In the genomic region with DNA sequence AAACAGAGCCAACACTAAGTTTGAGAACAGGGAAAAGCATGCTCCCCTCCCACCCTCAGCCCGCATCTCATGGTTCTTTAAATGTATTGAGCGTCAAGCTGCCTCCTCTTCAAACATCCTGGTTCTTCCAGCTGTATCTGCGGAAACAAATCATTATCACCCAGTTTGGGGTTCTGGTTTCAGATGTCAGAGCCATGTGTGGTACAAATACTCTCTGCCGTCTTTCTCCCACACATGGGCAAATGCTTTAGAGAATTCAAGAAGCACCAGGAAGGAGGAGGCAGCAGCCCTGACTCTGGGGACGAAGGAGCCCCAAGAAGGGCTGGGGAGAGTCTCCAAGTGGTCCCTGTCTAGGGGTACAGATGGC, we compare ENCODE assay signal across 17 cellular contexts. TPM values are rescaled to one million over a fixed set of nuclear protein-coding genes. Genes with fewer than 3 reads are reported as not detected.
DNase-seq lines count a peak whose midpoint lies in the region; ATAC-seq and TF ChIP-seq lines count a peak whose summit lies in the region.
"Had no signal": no experiment of that assay in that cellular context is flagged by ENCODE, and none has a peak within 500 bp of the region (broad histone marks: within the 10 kb centered on the region; RNA-seq: fewer than 3 reads in every experiment).

No MANE protein-coding gene starts in this region.

- H3K4me3 Mint-ChIP-seq in CD4-positive, alpha-beta T cell: no peak overlapping the region
- no peak overlapping the region for H3K4me3 Mint-ChIP-seq in activated CD4-positive, alpha-beta memory T cell treated with anti-CD3 and anti-CD28 coated beads, Interleukin-2, amount 10 ng/mL, durations not matched to agents 7 days and 5 days
- H3K4me3 Mint-ChIP-seq: activated naive CD4-positive, alpha-beta T cell treated with anti-CD3 and anti-CD28 coated beads for 36 hours; activated T-cell treated with anti-CD3 and anti-CD28 coated beads, Interleukin-2, amount 50 U/mL, for 24 hours; CD4-positive, CD25-positive, alpha-beta regulatory T cell; stimulated activated naive B cell treated with anti-CD40 and anti-IgM and Interleukin-4, amounts not matched to agents 10 μg/mL and 1 μg/mL and 100 μg/mL, for 72 hours had no signal

- no peak for TF ChIP-seq CTCF in CD4-positive, alpha-beta T cell (IDR thresholded peaks at IDR 0.05)
- TF ChIP-seq CTCF in osteoblast (IDR thresholded peaks at IDR 0.05; ENCODE audit: extremely low read depth, low read depth, low read length): no peak

- no peaks in the 10 kb centered on the region for H3K4me1 Mint-ChIP-seq in CD4-positive, alpha-beta T cell (ENCODE audit: low read depth)
- peaks cover 17% of the 10 kb centered on the region for H3K4me1 Mint-ChIP-seq in activated CD4-positive, alpha-beta memory T cell treated with anti-CD3 and anti-CD28 coated beads, Interleukin-2, amount 10 ng/mL, durations not matched to agents 7 days and 5 days

- H3K9me3 Mint-ChIP-seq in CD4-positive, alpha-beta T cell: no peaks in the 10 kb centered on the region
- no peaks in the 10 kb centered on the region for H3K9me3 Mint-ChIP-seq in activated CD4-positive, alpha-beta memory T cell treated with anti-CD3 and anti-CD28 coated beads, Interleukin-2, amount 10 ng/mL, durations not matched to agents 7 days and 5 days
- H3K9me3 Mint-ChIP-seq: activated naive CD4-positive, alpha-beta T cell treated with anti-CD3 and anti-CD28 coated beads for 36 hours; activated T-cell treated with anti-CD3 and anti-CD28 coated beads, Interleukin-2, amount 50 U/mL, for 24 hours; CD4-positive, CD25-positive, alpha-beta regulatory T cell; stimulated activated naive B cell treated with anti-CD40 and anti-IgM and Interleukin-4, amounts not matched to agents 10 μg/mL and 1 μg/mL and 100 μg/mL, for 72 hours had no signal

- peak overlapping the region; percentile 66 for H2AK5ac ChIP-seq in trophoblast cell (ENCODE audit: low read length)

- peak overlapping the region; percentile 68 for H3K4ac ChIP-seq in trophoblast cell (ENCODE audit: low read depth, low read length)

- peak overlapping the region; percentile 63 for H3K18ac ChIP-seq in trophoblast cell (ENCODE audit: low read length)

- no peak overlapping the region for H3K27ac Mint-ChIP-seq in CD4-positive, alpha-beta T cell
- H3K27ac Mint-ChIP-seq in activated CD4-positive, alpha-beta memory T cell treated with anti-CD3 and anti-CD28 coated beads, Interleukin-2, amount 10 ng/mL, durations not matched to agents 7 days and 5 days: no peak overlapping the region
- H3K27ac Mint-ChIP-seq: activated naive CD4-positive, alpha-beta T cell treated with anti-CD3 and anti-CD28 coated beads for 36 hours; activated T-cell treated with anti-CD3 and anti-CD28 coated beads, Interleukin-2, amount 50 U/mL, for 24 hours; CD4-positive, CD25-positive, alpha-beta regulatory T cell; stimulated activated naive B cell treated with anti-CD40 and anti-IgM and Interleukin-4, amounts not matched to agents 10 μg/mL and 1 μg/mL and 100 μg/mL, for 72 hours had no signal

- H3K4me1 ChIP-seq in right cardiac atrium (ENCODE audit: control insufficient read depth, insufficient read depth, low read length): peaks cover 43% of the 10 kb centered on the region
- peaks cover 36% of the 10 kb centered on the region for H3K4me1 ChIP-seq in iPS-20b (ENCODE audit: insufficient read depth, low read length)
- H3K4me1 ChIP-seq in trophoblast cell (ENCODE audit: control insufficient read depth in 1 of 2, insufficient read depth in 2 of 2, low read length in 2 of 2): peaks cover 44 to 52% of the 10 kb centered on the region in 2 experiments
- peaks cover 25% of the 10 kb centered on the region for H3K4me1 ChIP-seq in osteoblast (ENCODE audit: insufficient read depth, low read length)

- H3K36me3 ChIP-seq in iPS-20b (ENCODE audit: insufficient read depth, low read depth, low read length): no peaks in the 10 kb centered on the region; the same call in 1 of the 2 replicates
- peaks cover 19 to 26% of the 10 kb centered on the region in 2 experiments for H3K36me3 ChIP-seq in trophoblast cell (ENCODE audit: control insufficient read depth in 1 of 2, insufficient read depth in 2 of 2, low read length in 2 of 2)
- H3K36me3 ChIP-seq in osteoblast (ENCODE audit: insufficient read depth, low read length): peaks cover 14% of the 10 kb centered on the region
- H3K36me3 ChIP-seq: colonic mucosa had no signal

- ATAC-seq in right cardiac atrium (no peak), left ventricle myocardium superior (no peak), HG03108 (IDR thresholded peaks at IDR 0.05; ENCODE audit: unreplicated experiment) (no peak)
- no peak for ATAC-seq in CD4-positive, alpha-beta T cell (ENCODE audit: poor library complexity)
- ATAC-seq: stimulated activated naive B cell treated with anti-CD40 and anti-IgM and Interleukin-4, amounts not matched to agents 10 μg/mL and 1 μg/mL and 100 μg/mL, for 72 hours had no signal

- no peaks in the 10 kb centered on the region for H3K27me3 Mint-ChIP-seq in CD4-positive, alpha-beta T cell
- H3K27me3 Mint-ChIP-seq in activated CD4-positive, alpha-beta memory T cell treated with anti-CD3 and anti-CD28 coated beads, Interleukin-2, amount 10 ng/mL, durations not matched to agents 7 days and 5 days: no peaks in the 10 kb centered on the region
- H3K27me3 Mint-ChIP-seq: activated T-cell treated with anti-CD3 and anti-CD28 coated beads, Interleukin-2, amount 50 U/mL, for 24 hours; stimulated activated naive B cell treated with anti-CD40 and anti-IgM and Interleukin-4, amounts not matched to agents 10 μg/mL and 1 μg/mL and 100 μg/mL, for 72 hours had no signal

- no peak overlapping the region for H3K4me3 ChIP-seq in right cardiac atrium (ENCODE audit: low read length)
- H3K4me3 ChIP-seq in iPS-20b (ENCODE audit: low read length): no peak overlapping the region
- no peak overlapping the region for H3K4me3 ChIP-seq in trophoblast cell (ENCODE audit: low read depth, low read length)
- no peak overlapping the region for H3K4me3 ChIP-seq in osteoblast (ENCODE audit: insufficient read depth, low read length)
- H3K4me3 ChIP-seq: colonic mucosa, thyroid gland had no signal

- H3K4me2 ChIP-seq in trophoblast cell (ENCODE audit: low read length) (peak overlapping the region; percentile 30), osteoblast (ENCODE audit: insufficient read depth, low read length) (no peak overlapping the region)

- DNase-seq in right cardiac atrium: no peak
- no peak for DNase-seq in left ventricle myocardium superior
- DNase-seq in trophoblast cell: peak in 1 of 2 donors; percentile 55
- DNase-seq in CD4-positive, alpha-beta T cell: no peak
- no peak for DNase-seq in osteoblast (ENCODE audit: insufficient read length, low spot score, missing footprints)
- DNase-seq in activated CD4-positive, alpha-beta memory T cell treated with anti-CD3 and anti-CD28 coated beads, Interleukin-2, amount 10 ng/mL, durations not matched to agents 7 days and 5 days: no peak
- DNase-seq: activated CD4-positive, alpha-beta T cell treated with anti-CD3 and anti-CD28 coated beads, Interleukin-2, amount 50 U/mL, for 4 hours; activated naive CD4-positive, alpha-beta T cell treated with anti-CD3 and anti-CD28 coated beads for 36 hours; activated T-cell treated with anti-CD3 and anti-CD28 coated beads, Interleukin-2, amount 50 U/mL, for 24 hours; CD4-positive, CD25-positive, alpha-beta regulatory T cell; colonic mucosa; foreskin fibroblast; NCI-H446 treated with DMSO at 0.1 percent for 48 hours; stimulated activated naive B cell treated with anti-CD40 and anti-IgM and Interleukin-4, amounts not matched to agents 10 μg/mL and 1 μg/mL and 100 μg/mL, for 72 hours; thyroid gland had no signal

- H2BK5ac ChIP-seq in trophoblast cell (ENCODE audit: low read depth, low read length, poor library complexity): peak overlapping the region; percentile 31

- peak overlapping the region; percentile 13; the same call in 1 of the 2 replicates for H3K9ac ChIP-seq in iPS-20b (ENCODE audit: low read depth, low read length)
- peak overlapping the region; percentile 24 for H3K9ac ChIP-seq in trophoblast cell (ENCODE audit: low read length)

- no peaks in the 10 kb centered on the region for H3K36me3 Mint-ChIP-seq in CD4-positive, alpha-beta T cell (ENCODE audit: low read depth)
- no peaks in the 10 kb centered on the region for H3K36me3 Mint-ChIP-seq in activated CD4-positive, alpha-beta memory T cell treated with anti-CD3 and anti-CD28 coated beads, Interleukin-2, amount 10 ng/mL, durations not matched to agents 7 days and 5 days (ENCODE audit: low read depth)

- peak overlapping the region; percentile 53 for H3K27ac ChIP-seq in right cardiac atrium (ENCODE audit: low read length)
- no peak overlapping the region for H3K27ac ChIP-seq in iPS-20b (ENCODE audit: low read length)
- H3K27ac ChIP-seq in trophoblast cell (ENCODE audit: low read depth, low read length): peak overlapping the region; percentile 55
- H3K27ac ChIP-seq in CD4-positive, alpha-beta T cell (ENCODE audit: low read depth, low read length): no peak overlapping the region
- no peak overlapping the region for H3K27ac ChIP-seq in osteoblast (ENCODE audit: low read depth, low read length)
- H3K27ac ChIP-seq: colonic mucosa had no signal

- CTCF ChIA-PET in CD4-positive, alpha-beta T cell (lab: Charles Lee): no interaction called here
- CTCF ChIA-PET in activated CD4-positive, alpha-beta memory T cell treated with anti-CD3 and anti-CD28 coated beads, Interleukin-2, amount 10 ng/mL, durations not matched to agents 7 days and 5 days (lab: Charles Lee): no interaction called here

- H4K20me1 ChIP-seq in osteoblast (ENCODE audit: insufficient read depth, low read length): peaks cover 32% of the 10 kb centered on the region

- H4K12ac ChIP-seq in trophoblast cell (ENCODE audit: low read depth, low read length): no peak overlapping the region

- H2AFZ ChIP-seq in trophoblast cell (ENCODE audit: insufficient read depth, low read length, poor library complexity): no peak overlapping the region
- no peak overlapping the region for H2AFZ ChIP-seq in osteoblast (ENCODE audit: low read length)

- POLR2A ChIA-PET in CD4-positive, alpha-beta T cell (lab: Charles Lee): no interaction called here
- POLR2A ChIA-PET in activated CD4-positive, alpha-beta memory T cell treated with anti-CD3 and anti-CD28 coated beads, Interleukin-2, amount 10 ng/mL, durations not matched to agents 7 days and 5 days (lab: Charles Lee): interaction anchor here (1.9 kb wide), 1 partner anchor 8 kb away, joined by 5 read pairs; no protein-coding TSS in a partner anchor

- H2BK120ac ChIP-seq in trophoblast cell (ENCODE audit: insufficient read depth, low read length, poor library complexity): peak overlapping the region; percentile 44

- no peaks in the 10 kb centered on the region for H3K9me3 ChIP-seq in right cardiac atrium (ENCODE audit: control insufficient read depth, low read length)
- no peaks in the 10 kb centered on the region for H3K9me3 ChIP-seq in iPS-20b (ENCODE audit: insufficient read depth, low read depth, low read length)
- H3K9me3 ChIP-seq in trophoblast cell (ENCODE audit: insufficient read depth, low read depth, low read length): no peaks in the 10 kb centered on the region
- no peaks in the 10 kb centered on the region for H3K9me3 ChIP-seq in CD4-positive, alpha-beta T cell (ENCODE audit: control insufficient read depth, low read length)
- no peaks in the 10 kb centered on the region for H3K9me3 ChIP-seq in osteoblast (ENCODE audit: low read depth, low read length)
- H3K9me3 ChIP-seq: colonic mucosa, thyroid gland had no signal

- no peak overlapping the region for H4K8ac ChIP-seq in trophoblast cell (ENCODE audit: low read depth, low read length)

- no peaks in the 10 kb centered on the region for H3K27me3 ChIP-seq in right cardiac atrium (ENCODE audit: control insufficient read depth, insufficient read depth)
- H3K27me3 ChIP-seq in iPS-20b (ENCODE audit: insufficient read depth, low read length): no peaks in the 10 kb centered on the region
- no peaks in the 10 kb centered on the region for H3K27me3 ChIP-seq in trophoblast cell (ENCODE audit: insufficient read depth, low read length)
- H3K27me3 ChIP-seq in CD4-positive, alpha-beta T cell (ENCODE audit: control insufficient read depth, insufficient read depth, low read length): no peaks in the 10 kb centered on the region
- H3K27me3 ChIP-seq in osteoblast (ENCODE audit: insufficient read depth, low read length): no peaks in the 10 kb centered on the region
- H3K27me3 ChIP-seq: colonic mucosa, thyroid gland had no signal

- H3K79me2 ChIP-seq in trophoblast cell (ENCODE audit: control insufficient read depth, insufficient read depth, low read length, poor library complexity) (peaks cover 15% of the 10 kb centered on the region), osteoblast (ENCODE audit: insufficient read depth, low read length) (peaks cover 70% of the 10 kb centered on the region)

- intact Hi-C loops in right cardiac atrium (cut with DNase I): loop anchor here in 1 of 4 donors (5.0 kb wide), 1 partner anchor 45 kb away; no protein-coding TSS in a partner anchor
- intact Hi-C loops in left ventricle myocardium superior (cut with micrococcal nuclease): no loop called here
- intact Hi-C loops in CD4-positive, alpha-beta T cell (cut with DNase I, micrococcal nuclease): no loop called here

- H2BK12ac ChIP-seq in trophoblast cell (ENCODE audit: low read length): peak overlapping the region; percentile 33

- peak overlapping the region; percentile 41 for H3K14ac ChIP-seq in trophoblast cell (ENCODE audit: low read length)

- WGBS in right cardiac atrium: 73% methylated on average over 5 of the region's 5 CpGs
- WGBS in trophoblast cell (ENCODE audit: extremely low coverage, insufficient coverage, insufficient read length): no CpG with 5 or more reads among the region's 5 CpGs

- H4K91ac ChIP-seq in trophoblast cell (ENCODE audit: low read depth, low read length): peak overlapping the region; percentile 45

- H3K23ac ChIP-seq in trophoblast cell (ENCODE audit: low read length): no peak overlapping the region

- H3K79me1 ChIP-seq in trophoblast cell (ENCODE audit: low read length): peaks cover 26% of the 10 kb centered on the region

RNA-seq across cellular contexts. Expression of gene JDP2, which starts 29.2 kb away (rescaled TPM):
- total RNA-seq in right cardiac atrium (10 to 100 TPM; 28.3 to 42.2 (median 39.4) TPM), left ventricle myocardium superior (24.7 TPM), osteoblast (70.7 and 77.1 TPM in 2 replicates)
- polyA plus RNA-seq in right cardiac atrium: 39.2 TPM
- 39.5 and 42.3 TPM in 2 replicates for polyA plus RNA-seq in trophoblast cell (2013)
- 1 to 10 TPM; 1.1 to 1.2 TPM for total RNA-seq in CD4-positive, alpha-beta T cell
- total RNA-seq in activated CD4-positive, alpha-beta memory T cell treated with anti-CD3 and anti-CD28 coated beads, Interleukin-2, amount 10 ng/mL, durations not matched to agents 7 days and 5 days: 1 to 10 TPM; 2.6 to 2.9 TPM

Comparison
In these comparisons a context has a peak if more than half of its experiments do, and no peak if none do; other contexts are left out.
1. H3K27ac ChIP-seq: peak in right cardiac atrium (single experiment) and trophoblast cell (single experiment); none in iPS-20b (single experiment), CD4-positive, alpha-beta T cell (single experiment) and osteoblast (single experiment).